ENCODE assay signal across 13 cellular contexts in genomic region chr15:60605879-60606304, GRCh38.
DNase-seq lines count a peak whose midpoint lies in the region; ATAC-seq, FAIRE-seq and TF ChIP-seq lines count a peak whose summit lies in the region.
"Had no signal": no experiment of that assay in that cellular context is flagged by ENCODE, and none has a peak within 500 bp of the region (broad histone marks: within the 10 kb centered on the region; RNA-seq: fewer than 3 reads in every experiment).

No MANE protein-coding gene starts in this region.

- H3K27ac ChIP-seq in esophagus squamous epithelium, result peak overlapping the region in 3 of 4 donors; percentile 27 to 61 (median 49)
- peak overlapping the region; percentile 85 for H3K27ac ChIP-seq in mesodermal cell (ENCODE audit: low read depth, low read length, severe bottlenecking)
- H3K27ac ChIP-seq in small intestine (ENCODE audit: low read depth in 1 of 2, low read length in 1 of 2), result peak overlapping the region in 1 of 2 donors; percentile 34
- H3K27ac ChIP-seq: A549 had no signal

- peaks cover 3 to 20% (median 4%) of the 10 kb centered on the region in 3 donors for H3K4me1 ChIP-seq in esophagus squamous epithelium
- peaks cover 16% of the 10 kb centered on the region for H3K4me1 ChIP-seq in mesodermal cell (ENCODE audit: control insufficient read depth, insufficient read depth, low read length, poor library complexity, severe bottlenecking)
- no peaks in the 10 kb centered on the region for H3K4me1 ChIP-seq in small intestine (ENCODE audit: control insufficient read depth in 2 of 2, insufficient read depth in 1 of 2, low read depth in 1 of 2, low read length in 1 of 2)
- H3K4me1 ChIP-seq: A549, upper lobe of left lung had no signal

- in situ Hi-C loops in KBM-7 (cut with MboI; ENCODE audit: low pct_unique_long_range_greater_than_20kb, low sequenced_read_pairs), result no loop called here

- no peak for ATAC-seq in GM21381 (IDR thresholded peaks at IDR 0.05; ENCODE audit: unreplicated experiment)
- ATAC-seq: A549 had no signal

- 37 to 47% methylated on average over 6 of the region's 6 CpGs for WGBS in esophagus squamous epithelium, 2 donors
- WGBS in mesodermal cell (ENCODE audit: insufficient coverage in 2 of 2), 2 experiments, result 76 to 82% methylated on average over 2 to 5 of the region's 6 CpGs
- WGBS in small intestine, 3 donors, result 44 to 82% (median 66%) methylated on average over 6 of the region's 6 CpGs

- peak overlapping the region; percentile 27 for H3K4me3 ChIP-seq in AG04449 (ENCODE audit: low read depth, low read length)
- H3K4me3 ChIP-seq in esophagus squamous epithelium, result peak overlapping the region in 2 of 4 donors; percentile 8 to 52
- no peak overlapping the region for H3K4me3 ChIP-seq in mesodermal cell (ENCODE audit: extremely low read depth, insufficient read depth, low read length, poor library complexity, severe bottlenecking)
- no peak overlapping the region for H3K4me3 ChIP-seq in small intestine (ENCODE audit: low read depth in 1 of 2, low read length in 2 of 2)
- H3K4me3 ChIP-seq: A549, upper lobe of left lung had no signal

- TF ChIP-seq POLR2A in esophagus squamous epithelium (IDR thresholded peaks at IDR 0.05), result no peak

- H3K27me3 ChIP-seq in esophagus squamous epithelium, result no peaks in the 10 kb centered on the region
- no peaks in the 10 kb centered on the region for H3K27me3 ChIP-seq in small intestine (ENCODE audit: control insufficient read depth in 2 of 2, insufficient read depth in 2 of 2, low read length in 2 of 2)
- H3K27me3 ChIP-seq: upper lobe of left lung had no signal

- peak; percentile 49 for DNase-seq in AG04449 (ENCODE audit: low read depth, low spot score)
- peak; percentile 64 for DNase-seq in RPMI7951 (ENCODE audit: low read depth)
- DNase-seq in esophagus squamous epithelium (lab: John Stamatoyannopoulos, UW), result no peak
- no peak for DNase-seq in KBM-7
- no peak for DNase-seq in small intestine
- DNase-seq in NCI-H1930 (lab: John Stamatoyannopoulos, UW), result no peak
- DNase-seq: activated CD4-positive, alpha-beta T cell treated with anti-CD3 and anti-CD28 coated beads, Interleukin-2, amount 50 U/mL, for 48 hours; nephron progenitor cell; upper lobe of left lung had no signal

- no peak for TF ChIP-seq CTCF in AG04449 (IDR thresholded peaks at IDR 0.05; ENCODE audit: insufficient read depth, low read length, missing control alignments)
- TF ChIP-seq CTCF in esophagus squamous epithelium (IDR thresholded peaks at IDR 0.05), result no peak

- POLR2A ChIA-PET in AG04449 (lab: Yijun Ruan, JAX), result no interaction called here

- H3K36me3 ChIP-seq in esophagus squamous epithelium (no peaks in the 10 kb centered on the region), mesodermal cell (ENCODE audit: control insufficient read depth, insufficient read depth, low read length) (no peaks in the 10 kb centered on the region), small intestine (ENCODE audit: control insufficient read depth in 2 of 2, insufficient read depth in 2 of 2, low read length in 2 of 2) (no peaks in the 10 kb centered on the region)
- H3K36me3 ChIP-seq: upper lobe of left lung had no signal

- H3K9me3 ChIP-seq in esophagus squamous epithelium (no peaks in the 10 kb centered on the region), mesodermal cell (ENCODE audit: control insufficient read depth, low read length) (peaks cover 5% of the 10 kb centered on the region), small intestine (ENCODE audit: control insufficient read depth, low read depth) (no peaks in the 10 kb centered on the region)
- H3K9me3 ChIP-seq: A549, upper lobe of left lung had no signal

- intact Hi-C loops in esophagus squamous epithelium (cut with DNase I), result no loop called here

- no peak for FAIRE-seq in small intestine (lab: Jason Lieb, UNC)
- FAIRE-seq: A549, GM19239 had no signal

- CTCF ChIA-PET in AG04449 (lab: Yijun Ruan, JAX), result interaction anchor here (0.6 to 4.7 kb wide), 4 partner anchors 14 to 313 kb away, joined by 3 to 30 read pairs (median 4); no protein-coding TSS in a partner anchor

Comparison
In these comparisons a context has a peak if more than half of its experiments do, and no peak if none do; other contexts are left out.
1. DNase-seq: peak in AG04449 (single experiment) and RPMI7951 (single experiment); none in esophagus squamous epithelium (single experiment), KBM-7 (single experiment), small intestine (single experiment) and NCI-H1930 (0 of 2).